Comparison of ENCODE assay signal across 8 cellular contexts in genomic region chr14:50230601-50231474, GRCh38. TPM values are rescaled to one million over a fixed set of nuclear protein-coding genes. Genes with fewer than 3 reads are reported as not detected.
DNase-seq lines count a peak whose midpoint lies in the region; ATAC-seq and TF ChIP-seq lines count a peak whose summit lies in the region.

No MANE protein-coding gene starts in this region.

- TF ChIP-seq EP300 in Ishikawa (IDR thresholded peaks at IDR 0.05; ENCODE audit: borderline replicate concordance): no peak

- peak overlapping the region; percentile 85 for H3K4me3 ChIP-seq in astrocyte of the spinal cord (ENCODE audit: low read depth, low read length)
- H3K4me3 ChIP-seq in retinal pigment epithelial cell (ENCODE audit: low read length): peak overlapping the region; percentile 86

- TF ChIP-seq CTCF in astrocyte of the spinal cord (IDR thresholded peaks at IDR 0.05; ENCODE audit: low read depth, low read length) (no peak), retinal pigment epithelial cell (conservative IDR thresholded peaks at IDR 0.05; ENCODE audit: low read depth, low read length) (no peak)

- TF ChIP-seq RAD21 in Ishikawa (IDR thresholded peaks at IDR 0.05; ENCODE audit: low read depth): no peak

- DNase-seq in G401 (ENCODE audit: low spot score) (peak; percentile 51), T follicular helper cell (ENCODE audit: low read depth) (peak; percentile 3), astrocyte of the spinal cord (ENCODE audit: low read depth, low spot score) (peak; percentile 64), hypothalamus (lab: John Stamatoyannopoulos, UW) (peak in 44 of 51 donors; percentile 12 to 77 (median 37)), retinal pigment epithelial cell (ENCODE audit: low read depth) (peak; percentile 5)
- no peak for DNase-seq in effector CD8-positive, alpha-beta T cell (lab: John Stamatoyannopoulos, UW)

- peak; percentile 36 for ATAC-seq in GM21723 (IDR thresholded peaks at IDR 0.05; ENCODE audit: unreplicated experiment)

- in situ Hi-C loops in G401 (cut with HindIII; ENCODE audit: low sequenced_read_pairs): no loop called here
- in situ Hi-C loops in astrocyte of the spinal cord (cut with HindIII; ENCODE audit: low sequenced_read_pairs): no loop called here

TF ChIP-seq in Ishikawa, 13 proteins besides CTCF, POLR2A, EP300 and RAD21:
- TF ChIP-seq CREB1 (IDR thresholded peaks at IDR 0.05; ENCODE audit: low read depth): 0 out of 2 replicates have a peak, but pooled peaks have one; percentile 32
- TF ChIP-seq TEAD4 (IDR thresholded peaks at IDR 0.05): no peak; the same call in 1 of the 2 replicates
- no peak for TF ChIP-seq TAF1 (IDR thresholded peaks at IDR 0.05; ENCODE audit: low read depth)
- TF ChIP-seq FOXM1 (IDR thresholded peaks at IDR 0.05; ENCODE audit: borderline replicate concordance, low read depth): no peak
- TF ChIP-seq CEBPB (IDR thresholded peaks at IDR 0.05): no peak
- TF ChIP-seq YY1 (IDR thresholded peaks at IDR 0.05; ENCODE audit: low read depth): 0 out of 2 replicates have a peak, but pooled peaks have one; percentile 44
- TF ChIP-seq, protein P1, sequence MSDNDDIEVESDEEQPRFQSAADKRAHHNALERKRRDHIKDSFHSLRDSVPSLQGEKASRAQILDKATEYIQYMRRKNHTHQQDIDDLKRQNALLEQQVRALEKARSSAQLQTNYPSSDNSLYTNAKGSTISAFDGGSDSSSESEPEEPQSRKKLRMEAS (IDR thresholded peaks at IDR 0.05): peak; percentile 23; the same call in 1 of the 2 replicates
- TF ChIP-seq, protein P2, sequence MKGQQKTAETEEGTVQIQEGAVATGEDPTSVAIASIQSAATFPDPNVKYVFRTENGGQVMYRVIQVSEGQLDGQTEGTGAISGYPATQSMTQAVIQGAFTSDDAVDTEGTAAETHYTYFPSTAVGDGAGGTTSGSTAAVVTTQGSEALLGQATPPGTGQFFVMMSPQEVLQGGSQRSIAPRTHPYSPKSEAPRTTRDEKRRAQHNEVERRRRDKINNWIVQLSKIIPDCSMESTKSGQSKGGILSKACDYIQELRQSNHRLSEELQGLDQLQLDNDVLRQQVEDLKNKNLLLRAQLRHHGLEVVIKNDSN (IDR thresholded peaks at IDR 0.05): no peak
- no peak for TF ChIP-seq ZBTB7A (IDR thresholded peaks at IDR 0.05; ENCODE audit: low read depth)
- TF ChIP-seq EGR1 (IDR thresholded peaks at IDR 0.05): no peak
- no peak for TF ChIP-seq NFIC (IDR thresholded peaks at IDR 0.05)
- TF ChIP-seq, protein P3, sequence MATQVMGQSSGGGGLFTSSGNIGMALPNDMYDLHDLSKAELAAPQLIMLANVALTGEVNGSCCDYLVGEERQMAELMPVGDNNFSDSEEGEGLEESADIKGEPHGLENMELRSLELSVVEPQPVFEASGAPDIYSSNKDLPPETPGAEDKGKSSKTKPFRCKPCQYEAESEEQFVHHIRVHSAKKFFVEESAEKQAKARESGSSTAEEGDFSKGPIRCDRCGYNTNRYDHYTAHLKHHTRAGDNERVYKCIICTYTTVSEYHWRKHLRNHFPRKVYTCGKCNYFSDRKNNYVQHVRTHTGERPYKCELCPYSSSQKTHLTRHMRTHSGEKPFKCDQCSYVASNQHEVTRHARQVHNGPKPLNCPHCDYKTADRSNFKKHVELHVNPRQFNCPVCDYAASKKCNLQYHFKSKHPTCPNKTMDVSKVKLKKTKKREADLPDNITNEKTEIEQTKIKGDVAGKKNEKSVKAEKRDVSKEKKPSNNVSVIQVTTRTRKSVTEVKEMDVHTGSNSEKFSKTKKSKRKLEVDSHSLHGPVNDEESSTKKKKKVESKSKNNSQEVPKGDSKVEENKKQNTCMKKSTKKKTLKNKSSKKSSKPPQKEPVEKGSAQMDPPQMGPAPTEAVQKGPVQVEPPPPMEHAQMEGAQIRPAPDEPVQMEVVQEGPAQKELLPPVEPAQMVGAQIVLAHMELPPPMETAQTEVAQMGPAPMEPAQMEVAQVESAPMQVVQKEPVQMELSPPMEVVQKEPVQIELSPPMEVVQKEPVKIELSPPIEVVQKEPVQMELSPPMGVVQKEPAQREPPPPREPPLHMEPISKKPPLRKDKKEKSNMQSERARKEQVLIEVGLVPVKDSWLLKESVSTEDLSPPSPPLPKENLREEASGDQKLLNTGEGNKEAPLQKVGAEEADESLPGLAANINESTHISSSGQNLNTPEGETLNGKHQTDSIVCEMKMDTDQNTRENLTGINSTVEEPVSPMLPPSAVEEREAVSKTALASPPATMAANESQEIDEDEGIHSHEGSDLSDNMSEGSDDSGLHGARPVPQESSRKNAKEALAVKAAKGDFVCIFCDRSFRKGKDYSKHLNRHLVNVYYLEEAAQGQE (IDR thresholded peaks at IDR 0.05; ENCODE audit: low read depth): no peak
- TF ChIP-seq TCF12 (IDR thresholded peaks at IDR 0.05; ENCODE audit: low read depth): no peak

RNA-seq across cellular contexts. Expression of gene SOS2, which starts 0.5 kb away (rescaled TPM):
- 7.9 and 20.0 TPM in 2 replicates for total RNA-seq in G401 (2014; rRNA removed; shearing (Covaris generic))
